Comparison of ENCODE assay signal across 7 cellular contexts in genomic region chr5:145044970-145045369, GRCh38.
"Had no signal": no experiment of that assay in that cellular context is flagged by ENCODE, and none has a peak within 500 bp of the region (broad histone marks: within the 10 kb centered on the region; RNA-seq: fewer than 3 reads in every experiment).

No MANE protein-coding gene starts in this region.

- ATAC-seq: GM23338 had no signal

- H3K27ac ChIP-seq: KMS-11 had no signal

- H3K4me3 Mint-ChIP-seq: GM23338, H9 had no signal

- H3K27ac Mint-ChIP-seq: GM23338, H9 had no signal

- H2AFZ ChIP-seq: GM23338 had no signal

- H3K4me2 ChIP-seq: GM23338, KMS-11 had no signal

- FAIRE-seq: H1, H54, HTR-8/SVneo had no signal

- H3K4me3 ChIP-seq: GM23338 had no signal

- H3K9me3 Mint-ChIP-seq: GM23338 had no signal

- H3K9ac ChIP-seq: KMS-11 had no signal

- H3K4me1 Mint-ChIP-seq: GM23338, H9 had no signal

- DNase-seq: H9, HCEC 1CT had no signal
